ENCODE assay signal across 23 cellular contexts in the genomic region with DNA sequence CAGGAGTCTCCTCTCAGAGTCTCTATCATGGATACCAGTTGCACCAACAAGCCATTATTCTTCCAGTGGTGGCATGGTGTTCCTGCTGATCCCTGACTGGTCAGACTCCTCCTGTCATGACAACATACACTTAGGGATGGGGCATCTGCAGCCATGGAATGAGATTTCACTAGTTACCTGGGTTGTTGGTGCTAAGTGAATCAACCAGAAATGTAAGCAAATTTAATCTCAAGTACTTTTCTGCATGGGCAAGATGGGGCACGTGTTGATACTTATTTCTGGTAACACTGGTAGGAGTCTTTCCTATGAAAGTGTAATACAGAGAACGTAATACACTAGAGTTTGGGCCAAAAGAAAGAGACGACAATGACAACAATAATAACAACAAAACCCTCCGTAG.
"Had no signal": no experiment of that assay in that cellular context is flagged by ENCODE, and none has a peak within 500 bp of the region (broad histone marks: within the 10 kb centered on the region; RNA-seq: fewer than 3 reads in every experiment).

No MANE protein-coding gene starts in this region.

- H3K27me3 Mint-ChIP-seq: activated B cell treated with CpG ODN at 0.5 μM for 24 hours had no signal

- H3K4me1 ChIP-seq: lower lobe of right lung, tibial artery had no signal

- H3K27ac Mint-ChIP-seq: activated B cell treated with CpG ODN at 0.5 μM for 24 hours, progenitor cell of endocrine pancreas had no signal

- DNase-seq: activated B cell treated with CpG ODN at 0.5 μM for 24 hours; activated CD4-positive, alpha-beta T cell treated with anti-CD3 and anti-CD28 coated beads for 48 hours; activated CD8-positive, alpha-beta memory T cell treated with anti-CD3 and anti-CD28 coated beads for 24 hours; activated CD8-positive, alpha-beta memory T cell treated with anti-CD3 and anti-CD28 coated beads, Interleukin-2, amount 50 U/mL, for 48 hours; activated gamma-delta T cell treated with Interleukin-2 at 50 U/mL for 16 hours; activated T-cell treated with anti-CD3 and anti-CD28 coated beads, Interleukin-2, amount 50 U/mL, for 48 hours; body of pancreas; caudate nucleus; foreskin melanocyte; glutamatergic neuron; hypothalamus; islet precursor cell; lower lobe of right lung; occipital lobe; stimulated activated CD8-positive, alpha-beta memory T cell treated with anti-CD3 and anti-CD28 coated beads, Interleukin-4, amount 100 ng/mL, for 48 hours; stimulated activated naive CD4-positive, alpha-beta T cell; substantia nigra; T-helper 1 cell; T-helper 9 cell; tibial artery had no signal

- H3K27ac ChIP-seq: body of pancreas, epithelial cell of prostate, lower lobe of right lung, tibial artery had no signal

- H3K4me3 Mint-ChIP-seq: activated B cell treated with CpG ODN at 0.5 μM for 24 hours, mesothelial cell of epicardium had no signal

- H3K36me3 Mint-ChIP-seq: mesothelial cell of epicardium had no signal

- ATAC-seq: body of pancreas, lower lobe of right lung had no signal

- H3K27me3 ChIP-seq: body of pancreas, tibial artery had no signal
